Comparison of ENCODE assay signal across 8 cellular contexts in genomic region chr19:33683881-33684549, GRCh38.
A peak's percentile ranks its signal among the peaks of the same experiment; 100 is the strongest.
DNase-seq lines count a peak whose midpoint lies in the region; ATAC-seq and TF ChIP-seq lines count a peak whose summit lies in the region.

No MANE protein-coding gene starts in this region.

- peaks cover 32% of the 10 kb centered on the region for H3K27me3 ChIP-seq in RWPE2 (ENCODE audit: insufficient read depth, poor library complexity, severe bottlenecking)
- H3K27me3 ChIP-seq in cardiac muscle cell: peaks cover 13% of the 10 kb centered on the region

- TF ChIP-seq CTCF in RWPE2 (IDR thresholded peaks at IDR 0.05; ENCODE audit: poor library complexity, severe bottlenecking) (no peak), cardiac muscle cell (IDR thresholded peaks at IDR 0.05; ENCODE audit: low read depth, low read length) (no peak)

- H3K36me3 ChIP-seq in RWPE2 (ENCODE audit: low read depth) (no peaks in the 10 kb centered on the region), cardiac muscle cell (no peaks in the 10 kb centered on the region)

- no peak overlapping the region for H3K4me3 ChIP-seq in RWPE2 (ENCODE audit: severe bottlenecking)
- H3K4me3 ChIP-seq in cardiac muscle cell: no peak overlapping the region

- H3K27ac ChIP-seq in RWPE2 (ENCODE audit: poor library complexity, severe bottlenecking) (no peak overlapping the region), cardiac muscle cell (no peak overlapping the region)

- H3K4me1 ChIP-seq in RWPE2 (ENCODE audit: insufficient read depth, poor library complexity, severe bottlenecking) (no peaks in the 10 kb centered on the region), cardiac muscle cell (ENCODE audit: low read depth) (no peaks in the 10 kb centered on the region)

- ATAC-seq in RWPE2 (ENCODE audit: low read depth) (peak; percentile 86), HG02840 (IDR thresholded peaks at IDR 0.05; ENCODE audit: low FRiP score, unreplicated experiment) (no peak), HG03045 (IDR thresholded peaks at IDR 0.05; ENCODE audit: unreplicated experiment) (no peak)

- DNase-seq in SIG-M5 treated with dmso at 0.1 percent for 504 hours (lab: John Stamatoyannopoulos, UW; ENCODE audit: unreplicated experiment) (peak; percentile 11), SIG-M5 (lab: John Stamatoyannopoulos, UW) (no peak), RWPE2 (ENCODE audit: low spot score) (peak; percentile 62), cardiac muscle cell (ENCODE audit: low read depth in 1 of 2, low spot score in 1 of 2) (peak; percentile 59 to 92), pulmonary artery endothelial cell (ENCODE audit: low read depth, low spot score) (peak; percentile 4), dedifferentiated amniotic fluid mesenchymal stem cell (ENCODE audit: extremely low spot score) (no peak)

- H3K9me3 ChIP-seq in RWPE2 (ENCODE audit: severe bottlenecking) (no peaks in the 10 kb centered on the region), cardiac muscle cell (ENCODE audit: low read depth) (no peaks in the 10 kb centered on the region)

Comparison
In these comparisons a context has a peak if more than half of its experiments do, and no peak if none do; other contexts are left out.
1. DNase-seq: peak in SIG-M5 treated with dmso at 0.1 percent for 504 hours (single experiment), RWPE2 (single experiment), cardiac muscle cell (2 of 2) and pulmonary artery endothelial cell (single experiment); none in SIG-M5 (single experiment) and dedifferentiated amniotic fluid mesenchymal stem cell (single experiment).